Comparison of ENCODE assay signal across 8 cellular contexts in the genomic region with DNA sequence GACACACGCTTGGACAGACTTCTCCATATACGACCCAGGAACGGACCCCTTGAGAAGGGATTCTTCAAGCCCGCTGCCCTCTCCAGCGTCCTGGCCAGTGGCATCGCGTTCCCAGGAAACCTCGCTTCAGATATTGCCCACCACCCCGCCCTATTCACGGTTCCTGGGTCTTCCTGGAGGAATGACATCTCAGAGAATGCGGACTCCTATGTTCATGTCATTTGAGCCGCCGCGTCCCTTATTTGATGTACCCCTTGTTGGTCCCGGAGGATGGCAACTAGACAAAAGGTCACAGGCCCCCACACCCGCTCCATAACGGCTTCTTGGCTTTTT. TPM values are rescaled to one million over a fixed set of nuclear protein-coding genes. Genes with fewer than 3 reads are reported as not detected.
DNase-seq lines count a peak whose midpoint lies in the region; ATAC-seq, FAIRE-seq and TF ChIP-seq lines count a peak whose summit lies in the region.

No MANE protein-coding gene starts in this region.

- peak overlapping the region; percentile 89 to 94 for H3K27ac ChIP-seq in right atrium auricular region
- H3K27ac ChIP-seq in small intestine (ENCODE audit: low read depth in 1 of 2, low read length in 1 of 2) = peak overlapping the region in 1 of 2 donors; percentile 38

- CTCF ChIA-PET in activated B cell treated with CpG ODN at 0.5 μM for 24 hours (lab: Charles Lee) = interaction anchor here (0.9 to 2.9 kb wide), 5 partner anchors 11 to 841 kb away, joined by 3 to 32 read pairs (median 8); a partner anchor contains a TSS

- H3K36me3 ChIP-seq in right atrium auricular region (no peaks in the 10 kb centered on the region), small intestine (ENCODE audit: control insufficient read depth in 2 of 2, insufficient read depth in 2 of 2, low read length in 2 of 2) (no peaks in the 10 kb centered on the region)

- H3K9me3 Mint-ChIP-seq in activated B cell treated with CpG ODN at 0.5 μM for 24 hours = no peaks in the 10 kb centered on the region

- ATAC-seq in activated B cell treated with CpG ODN at 0.5 μM for 24 hours (ENCODE audit: low read depth) = no peak

- H3K4me1 ChIP-seq in right atrium auricular region = peaks cover 0 to 33% of the 10 kb centered on the region in 2 donors
- peaks cover 0 to 2% of the 10 kb centered on the region in 2 donors for H3K4me1 ChIP-seq in small intestine (ENCODE audit: control insufficient read depth in 2 of 2, insufficient read depth in 1 of 2, low read depth in 1 of 2, low read length in 1 of 2)

- 1% methylated on average over 17 of the region's 17 CpGs for WGBS in small intestine, 3 donors

- peaks cover 32% of the 10 kb centered on the region for H3K4me1 Mint-ChIP-seq in activated B cell treated with CpG ODN at 0.5 μM for 24 hours

- DNase-seq in NCI-H345 (lab: John Stamatoyannopoulos, UW) (peak; percentile 32), NCI-H345 treated with DMSO at 0.1 percent for 48 hours (lab: John Stamatoyannopoulos, UW; ENCODE audit: unreplicated experiment) (no peak), activated B cell treated with CpG ODN at 0.5 μM for 24 hours (no peak), right atrium auricular region (ENCODE audit: low spot score) (no peak), small intestine (no peak), HuH-7 (ENCODE audit: low spot score) (no peak), DMS 273 treated with DMSO at 0.1 percent for 48 hours (lab: John Stamatoyannopoulos, UW) (no peak), cerebellar cortex (ENCODE audit: low spot score) (no peak)

- H3K27me3 ChIP-seq in right atrium auricular region (no peaks in the 10 kb centered on the region), small intestine (ENCODE audit: control insufficient read depth in 2 of 2, insufficient read depth in 2 of 2, low read length in 2 of 2) (no peaks in the 10 kb centered on the region)

- no peak for TF ChIP-seq CTCF in activated B cell treated with CpG ODN at 0.5 μM for 24 hours (IDR thresholded peaks at IDR 0.05)
- TF ChIP-seq CTCF in right atrium auricular region (IDR thresholded peaks at IDR 0.05) = no peak

- POLR2A ChIA-PET in activated B cell treated with CpG ODN at 0.5 μM for 24 hours (lab: Charles Lee) = interaction anchor here (1.2 to 1.6 kb wide), 4 partner anchors 11 to 200 kb away, joined by 6 to 16 read pairs (median 10); a partner anchor contains a TSS

- peak overlapping the region; percentile 77 for H3K27ac Mint-ChIP-seq in activated B cell treated with CpG ODN at 0.5 μM for 24 hours

- intact Hi-C loops in activated B cell treated with CpG ODN at 0.5 μM for 24 hours (cut with micrococcal nuclease) = loop anchor here (1.0 to 2.0 kb wide), 6 partner anchors 11 to 1352 kb away; a partner anchor contains a TSS

- H3K9me3 ChIP-seq in right atrium auricular region (no peaks in the 10 kb centered on the region), small intestine (ENCODE audit: control insufficient read depth, low read depth) (no peaks in the 10 kb centered on the region)

- no peak for FAIRE-seq in small intestine (lab: Jason Lieb, UNC)

- peak overlapping the region; percentile 95 for H3K4me3 Mint-ChIP-seq in activated B cell treated with CpG ODN at 0.5 μM for 24 hours

- H3K36me3 Mint-ChIP-seq in activated B cell treated with CpG ODN at 0.5 μM for 24 hours (ENCODE audit: low read depth) = peaks cover 5% of the 10 kb centered on the region

- H3K27me3 Mint-ChIP-seq in activated B cell treated with CpG ODN at 0.5 μM for 24 hours = peaks cover 14% of the 10 kb centered on the region

- H3K4me3 ChIP-seq in right atrium auricular region (peak overlapping the region; percentile 85 to 93), small intestine (ENCODE audit: low read depth in 1 of 2, low read length in 2 of 2) (peak overlapping the region; percentile 48 to 74)

RNA-seq across cellular contexts. Expression of a gene that starts 0.6 kb away (rescaled TPM):
- total RNA-seq in activated B cell treated with CpG ODN at 0.5 μM for 24 hours (35.5 and 38.8 TPM in 2 replicates), right atrium auricular region (10 to 100 TPM; 17.1 to 18.7 TPM)
- 10 to 100 TPM in 2 of 3 donors, 1 to 10 TPM in 1; 7.2 to 13.6 (median 10.3) TPM for polyA plus RNA-seq in small intestine
